ENCODE assay signal across 20 cellular contexts in the genomic region with DNA sequence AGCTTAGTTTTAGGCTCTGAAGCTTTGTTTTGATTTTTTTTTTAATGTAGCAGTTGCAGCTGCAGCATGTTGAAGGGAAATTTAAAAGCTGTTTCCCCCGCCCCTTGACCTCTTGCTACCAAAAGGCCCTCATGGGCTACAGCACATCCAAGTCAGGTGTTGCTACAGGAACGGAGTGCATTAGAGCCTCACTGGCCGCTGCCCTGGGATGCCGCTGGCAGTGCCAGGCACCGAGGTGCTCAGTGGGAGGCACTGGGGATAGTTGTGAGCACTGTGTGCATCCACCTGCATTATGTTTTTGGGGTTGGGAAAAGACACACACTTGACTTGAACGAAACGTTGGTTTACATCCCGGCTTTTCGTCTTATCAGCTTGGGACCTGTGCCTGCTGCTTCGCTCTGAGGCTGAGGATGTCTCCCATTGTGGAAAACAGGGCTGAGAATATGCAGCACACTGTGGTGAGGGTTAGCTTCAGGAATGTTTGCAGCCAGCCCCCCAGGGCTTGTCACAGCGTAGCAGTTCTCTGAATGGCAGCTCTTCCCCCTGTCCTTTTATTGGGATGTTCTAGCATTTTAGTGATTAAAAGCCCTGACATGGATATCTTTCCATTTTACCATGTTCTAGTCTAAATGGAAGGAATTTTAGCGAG. TPM values are rescaled to one million over a fixed set of nuclear protein-coding genes. Genes with fewer than 3 reads are reported as not detected.
DNase-seq lines count a peak whose midpoint lies in the region; ATAC-seq, FAIRE-seq and TF ChIP-seq lines count a peak whose summit lies in the region.
"Had no signal": no experiment of that assay in that cellular context is flagged by ENCODE, and none has a peak within 500 bp of the region (broad histone marks: within the 10 kb centered on the region; RNA-seq: fewer than 3 reads in every experiment).

No MANE protein-coding gene starts in this region.

- 30% methylated on average over 12 of the region's 12 CpGs for WGBS in A549 (ENCODE audit: missing lambda C conversion rate)
- WGBS in HUES64, result 39% methylated on average over 12 of the region's 12 CpGs
- WGBS in ectodermal cell, 2 experiments, result 44 to 46% methylated on average over 12 of the region's 12 CpGs

- no peak overlapping the region for H3K27ac ChIP-seq in A549
- H3K27ac ChIP-seq in HUES64 (ENCODE audit: low read depth, low read length), result peak overlapping the region; percentile 27; the same call in 1 of the 2 replicates
- H3K27ac ChIP-seq in ectodermal cell (ENCODE audit: insufficient read depth, low read depth, low read length, poor library complexity, severe bottlenecking), result no peak overlapping the region
- H3K27ac ChIP-seq: body of pancreas, PC-9 had no signal

- TF ChIP-seq EP300 in A549 (IDR thresholded peaks at IDR 0.05), result no peak

- CTCF ChIA-PET in A549 (lab: Yijun Ruan, JAX) (interaction anchor here (0.5 to 5.8 kb wide), 29 partner anchors 8 to 1827 kb away, joined by 3 to 66 read pairs (median 5); no protein-coding TSS in a partner anchor), HEK293T (lab: Yijun Ruan, JAX) (interaction anchor here (0.7 to 3.6 kb wide), 9 partner anchors 35 to 133 kb away, joined by 3 to 21 read pairs (median 5); no protein-coding TSS in a partner anchor), T-cell (lab: Charles Lee) (interaction anchor here in 1 of 2 donors (1.4 kb wide), 1 partner anchor 53 kb away, joined by 8 read pairs; no protein-coding TSS in a partner anchor)

- H3K4me1 Mint-ChIP-seq in nephron progenitor cell (peaks cover 24% of the 10 kb centered on the region), T-cell (no peaks in the 10 kb centered on the region)
- H3K4me1 Mint-ChIP-seq: activated naive CD4-positive, alpha-beta T cell treated with anti-CD3 and anti-CD28 coated beads, Interleukin-2, amount 10 ng/mL, durations not matched to agents 7 days and 5 days; stimulated activated naive CD8-positive, alpha-beta T cell treated with anti-CD3 and anti-CD28 coated beads, Interleukin-15, amount 100 ng/mL, for 72 hours had no signal

- H3K27me3 Mint-ChIP-seq in nephron progenitor cell (ENCODE audit: low read depth, poor library complexity), result peaks cover 38% of the 10 kb centered on the region
- peaks cover 28 to 30% of the 10 kb centered on the region in 2 donors for H3K27me3 Mint-ChIP-seq in T-cell
- H3K27me3 Mint-ChIP-seq: dendritic cell treated with granulocyte-macrophage colony-stimulating factor and Interleukin-4, amounts not matched to agents 40 ng/mL and 50 ng/mL, for 4 days had no signal

- TF ChIP-seq CTCF in A549 (IDR thresholded peaks at IDR 0.05) (no peak), nephron progenitor cell (IDR thresholded peaks at IDR 0.05) (no peak)

- H3K36me3 Mint-ChIP-seq in nephron progenitor cell (ENCODE audit: low read depth) (no peaks in the 10 kb centered on the region), T-cell (no peaks in the 10 kb centered on the region)
- H3K36me3 Mint-ChIP-seq: activated naive CD4-positive, alpha-beta T cell treated with anti-CD3 and anti-CD28 coated beads, Interleukin-2, amount 10 ng/mL, durations not matched to agents 7 days and 5 days; CD4-positive, alpha-beta memory T cell; natural killer cell treated with Interleukin-12 subunit alpha and Interleukin-12 subunit beta and Interleukin-15 and Interleukin-18, amount 100 ng/mL, for 72 hours had no signal

- peak overlapping the region; percentile 47 for H3K4me2 ChIP-seq in A549
- H3K4me2 ChIP-seq: PC-9 had no signal

- POLR2A ChIA-PET in A549 (lab: Yijun Ruan, JAX), result no interaction called here
- POLR2A ChIA-PET in HEK293T (lab: Yijun Ruan, JAX), result no interaction called here
- POLR2A ChIA-PET in T-cell (lab: Charles Lee), result interaction anchor here in 1 of 2 donors (0.6 kb wide), 1 partner anchor 1522 kb away, joined by 3 read pairs; no protein-coding TSS in a partner anchor

- TF ChIP-seq POLR2A in A549 (IDR thresholded peaks at IDR 0.05; ENCODE audit: low read length), result no peak

- no peak for FAIRE-seq in A549 (lab: Jason Lieb, UNC)

- DNase-seq in A549 (ENCODE audit: low read depth in 1 of 2, low spot score in 1 of 2), result no peak
- DNase-seq in nephron progenitor cell, result no peak
- DNase-seq in HEK293T (ENCODE audit: extremely low spot score), result no peak
- DNase-seq in T-cell, result no peak
- DNase-seq in middle frontal gyrus (ENCODE audit: extremely low spot score, low spot score), result no peak
- no peak for DNase-seq in hypothalamus (lab: John Stamatoyannopoulos, UW)
- DNase-seq: activated CD4-positive, alpha-beta T cell treated with anti-CD3 and anti-CD28 coated beads, Interleukin-2, amount 50 U/mL, for 1 hour; activated naive CD4-positive, alpha-beta T cell treated with anti-CD3 and anti-CD28 coated beads, Interleukin-2, amount 10 ng/mL, durations not matched to agents 7 days and 5 days; body of pancreas; CD4-positive, alpha-beta memory T cell; NCI-H2029 treated with DMSO at 0.1 percent for 48 hours; stimulated activated naive CD8-positive, alpha-beta T cell treated with anti-CD3 and anti-CD28 coated beads, Interleukin-15, amount 100 ng/mL, for 72 hours had no signal

- no peaks in the 10 kb centered on the region for H3K9me3 ChIP-seq in A549
- H3K9me3 ChIP-seq in HUES64 (ENCODE audit: insufficient read depth, low read depth, low read length), result no peaks in the 10 kb centered on the region
- no peaks in the 10 kb centered on the region for H3K9me3 ChIP-seq in ectodermal cell (ENCODE audit: control insufficient read depth, low read length)
- H3K9me3 ChIP-seq: body of pancreas had no signal

- H3K27me3 ChIP-seq in HUES64 (ENCODE audit: insufficient read depth, low read length), result no peaks in the 10 kb centered on the region
- peaks cover 5% of the 10 kb centered on the region for H3K27me3 ChIP-seq in ectodermal cell (ENCODE audit: control insufficient read depth, insufficient read depth, low read length, poor library complexity, severe bottlenecking)

- H3K9ac ChIP-seq in HUES64 (ENCODE audit: low read depth, low read length), result peak overlapping the region; percentile 25; the same call in 1 of the 2 replicates

- peaks cover 6% of the 10 kb centered on the region for H3K9me3 Mint-ChIP-seq in nephron progenitor cell
- H3K9me3 Mint-ChIP-seq in T-cell, result peaks cover 0 to under 1% (median 0%) of the 10 kb centered on the region in 3 donors
- H3K9me3 Mint-ChIP-seq: activated naive CD4-positive, alpha-beta T cell treated with anti-CD3 and anti-CD28 coated beads, Interleukin-2, amount 10 ng/mL, durations not matched to agents 7 days and 5 days; dendritic cell treated with granulocyte-macrophage colony-stimulating factor and Interleukin-4, amounts not matched to agents 40 ng/mL and 50 ng/mL, for 4 days; stimulated activated naive CD8-positive, alpha-beta T cell treated with anti-CD3 and anti-CD28 coated beads, Interleukin-15, amount 100 ng/mL, for 72 hours had no signal

- H3K4me1 ChIP-seq in A549 (peaks cover 8% of the 10 kb centered on the region; the same call in 2 of the 3 replicates), HUES64 (ENCODE audit: insufficient read depth, low read length) (0 out of 2 replicates have a peak, but pooled peaks cover 9% of the 10 kb centered on the region), ectodermal cell (ENCODE audit: control insufficient read depth, insufficient read depth, low read length) (peaks cover 10% of the 10 kb centered on the region)
- H3K4me1 ChIP-seq: body of pancreas had no signal

- no peak for TF ChIP-seq RAD21 in A549 (conservative IDR thresholded peaks at IDR 0.05 in 1 of 2, IDR thresholded peaks at IDR 0.05 in 1 of 2)

- H3K27ac Mint-ChIP-seq in nephron progenitor cell (no peak overlapping the region), T-cell (no peak overlapping the region)
- H3K27ac Mint-ChIP-seq: activated naive CD4-positive, alpha-beta T cell treated with anti-CD3 and anti-CD28 coated beads, Interleukin-2, amount 10 ng/mL, durations not matched to agents 7 days and 5 days; CD4-positive, alpha-beta memory T cell; dendritic cell treated with granulocyte-macrophage colony-stimulating factor and Interleukin-4, amounts not matched to agents 40 ng/mL and 50 ng/mL, for 4 days; natural killer cell treated with Interleukin-12 subunit alpha and Interleukin-12 subunit beta and Interleukin-15 and Interleukin-18, amount 100 ng/mL, for 72 hours had no signal

- H3K4me3 Mint-ChIP-seq in nephron progenitor cell, result peak overlapping the region; percentile 68
- no peak overlapping the region for H3K4me3 Mint-ChIP-seq in T-cell
- H3K4me3 Mint-ChIP-seq: activated naive CD4-positive, alpha-beta T cell treated with anti-CD3 and anti-CD28 coated beads, Interleukin-2, amount 10 ng/mL, durations not matched to agents 7 days and 5 days; CD4-positive, alpha-beta memory T cell; dendritic cell treated with granulocyte-macrophage colony-stimulating factor and Interleukin-4, amounts not matched to agents 40 ng/mL and 50 ng/mL, for 4 days; natural killer cell treated with Interleukin-12 subunit alpha and Interleukin-12 subunit beta and Interleukin-15 and Interleukin-18, amount 100 ng/mL, for 72 hours; stimulated activated naive CD8-positive, alpha-beta T cell treated with anti-CD3 and anti-CD28 coated beads, Interleukin-15, amount 100 ng/mL, for 72 hours had no signal

- H3K36me3 ChIP-seq in HUES64 (ENCODE audit: insufficient read depth, low read length), result no peaks in the 10 kb centered on the region
- no peaks in the 10 kb centered on the region for H3K36me3 ChIP-seq in ectodermal cell (ENCODE audit: control insufficient read depth, insufficient read depth, low read length)

- H3K4me3 ChIP-seq in A549, result no peak overlapping the region
- peak overlapping the region; percentile 36 for H3K4me3 ChIP-seq in HUES64 (ENCODE audit: low read length)
- H3K4me3 ChIP-seq in ectodermal cell (ENCODE audit: insufficient read depth, low read depth, low read length), result peak overlapping the region; percentile 12
- H3K4me3 ChIP-seq: body of pancreas, lung, PC-9 had no signal

- no peak; a peak in 1 of 6 replicates for ATAC-seq in A549
- ATAC-seq in T-cell (replicated peaks in 1 of 4), result no peak
- ATAC-seq: natural killer cell treated with Interleukin-12 subunit alpha and Interleukin-12 subunit beta and Interleukin-15 and Interleukin-18, amount 100 ng/mL, for 72 hours; stimulated activated naive CD8-positive, alpha-beta T cell treated with anti-CD3 and anti-CD28 coated beads, Interleukin-15, amount 100 ng/mL, for 72 hours had no signal

TF ChIP-seq in A549, 52 proteins besides CTCF, POLR2A, EP300 and RAD21 (continues in another document):
- no peak for TF ChIP-seq RARB (CRISPR knock-in tag; IDR thresholded peaks at IDR 0.05)

TF ChIP-seq in HEK293T, 16 proteins besides CTCF, POLR2A, EP300 and RAD21 (continues in another document):
- TF ChIP-seq NFRKB (IDR thresholded peaks at IDR 0.05) (no peak), SP1 (IDR thresholded peaks at IDR 0.05) (no peak)

RNA-seq across cellular contexts. Expression of gene DCDC2C, which starts 24.1 kb away (rescaled TPM):
- polyA plus RNA-seq in A549 (2011; rRNA removed), result not detected in 2 replicates
- polyA plus RNA-seq in A549 (2012; cell fraction: cytosol; rRNA removed), result not detected in 2 replicates
- polyA plus RNA-seq in A549 (2012; cell fraction: nucleus; rRNA removed), result not detected in 2 replicates
- polyA plus RNA-seq in A549 (2017; fragmentation: RNase III; extraction: RNeasy Plus Mini Kit Qiagen cat#74134 plus additional on column Dnase treatment), result not detected in 3 replicates
- not detected in 2 replicates for polyA minus RNA-seq in A549 (2011; rRNA and poly(A)+ RNA removed)
- not detected for polyA plus RNA-seq in HUES64 (2013, experiment 1 of 2)
- not detected for polyA plus RNA-seq in HUES64 (2013, experiment 2 of 2)
- not detected for polyA plus RNA-seq in ectodermal cell (2013, experiment 1 of 4)
- not detected for polyA plus RNA-seq in ectodermal cell (2013, experiment 2 of 4)
- polyA plus RNA-seq in ectodermal cell (2013, experiment 3 of 4), result not detected
- polyA plus RNA-seq in ectodermal cell (2013, experiment 4 of 4), result not detected
- total RNA-seq in T-cell, result not detected
- total RNA-seq: body of pancreas; CD4-positive, alpha-beta memory T cell; natural killer cell treated with Interleukin-12 subunit alpha and Interleukin-12 subunit beta and Interleukin-15 and Interleukin-18, amount 100 ng/mL, for 72 hours; PC-9; right cardiac atrium; ureter had no signal
- polyA plus RNA-seq: CD4-positive, alpha-beta memory T cell; lung; right cardiac atrium had no signal
